23 cellular contexts compared by ENCODE assay signal in the genomic region with DNA sequence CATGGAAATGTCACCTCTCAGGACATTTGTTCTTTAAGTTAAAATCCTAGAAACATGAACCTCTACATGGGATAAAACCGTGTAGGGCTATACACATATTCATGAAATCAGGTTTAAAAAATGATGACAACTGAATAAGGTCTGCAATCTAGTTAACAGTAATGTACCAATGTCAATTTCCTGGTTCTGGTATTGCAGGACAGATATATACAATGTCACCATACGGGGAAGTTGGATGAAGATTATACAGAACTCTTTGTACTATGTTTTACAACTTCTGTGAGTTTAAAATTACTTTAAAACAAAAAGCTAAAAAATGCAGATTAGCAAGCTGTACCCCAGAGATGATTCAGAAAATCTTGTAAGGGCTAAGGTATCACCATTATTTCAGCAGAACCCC. TPM values are rescaled to one million over a fixed set of nuclear protein-coding genes. Genes with fewer than 3 reads are reported as not detected.
"Had no signal": no experiment of that assay in that cellular context is flagged by ENCODE, and none has a peak within 500 bp of the region (broad histone marks: within the 10 kb centered on the region; RNA-seq: fewer than 3 reads in every experiment).

No MANE protein-coding gene starts in this region.

- H3K9me3 ChIP-seq: left ventricle myocardium inferior, ovary, right atrium auricular region, right lobe of liver, tibial nerve, uterus had no signal

- H3K36me3 ChIP-seq: left ventricle myocardium inferior, ovary, right atrium auricular region, right lobe of liver, tibial nerve, uterus had no signal

- DNase-seq: hypothalamus; immature natural killer cell; kidney; left ventricle myocardium inferior; mesendoderm; naive thymus-derived CD4-positive, alpha-beta T cell; ovary; right lobe of liver; stimulated activated CD4-positive, alpha-beta T cell treated with anti-CD3 and anti-CD28 coated beads, Interleukin-1b, Interleukin-23, amount 100 ng/mL, for 48 hours; stimulated activated CD4-positive, alpha-beta T cell treated with anti-CD3 and anti-CD28 coated beads, Interleukin-2, amount 100 ng/mL, for 48 hours; stimulated activated CD4-positive, alpha-beta T cell treated with anti-CD3 and anti-CD28 coated beads, Interleukin-4, amount 100 ng/mL, for 4 hours; stimulated activated CD8-positive, alpha-beta memory T cell treated with anti-CD3 and anti-CD28 coated beads, Interleukin-4, amount 100 ng/mL, for 48 hours; stimulated activated naive CD4-positive, alpha-beta T cell treated with Interleukin-2 at 50 U/mL for 16 hours; stimulated activated naive CD8-positive, alpha-beta T cell treated with anti-CD3 and anti-CD28 coated beads, Interleukin-15, amount 100 ng/mL, for 72 hours; substantia nigra; uterus had no signal

- H3K4me1 ChIP-seq: left ventricle myocardium inferior, right atrium auricular region, right lobe of liver, tibial nerve, uterus had no signal

- H3K4me3 ChIP-seq: left ventricle myocardium inferior, lung, ovary, right atrium auricular region, right lobe of liver, smooth muscle cell, tibial nerve, uterus had no signal

- ATAC-seq: naive thymus-derived CD4-positive, alpha-beta T cell; natural killer cell treated with Interleukin-12 subunit alpha and Interleukin-12 subunit beta and Interleukin-15 and Interleukin-18, amount 100 ng/mL, for 72 hours; right lobe of liver; stimulated activated memory B cell treated with anti-CD40 and anti-IgM and Interleukin-4, amounts not matched to agents 10 μg/mL and 1 μg/mL and 100 μg/mL, for 72 hours; stimulated activated naive CD8-positive, alpha-beta T cell treated with anti-CD3 and anti-CD28 coated beads, Interleukin-15, amount 100 ng/mL, for 72 hours had no signal

RNA-seq across cellular contexts. Expression of gene CNTN3, which starts 6.7 kb away (rescaled TPM):
- total RNA-seq: mononuclear cell; naive thymus-derived CD4-positive, alpha-beta T cell; natural killer cell treated with Interleukin-12 subunit alpha and Interleukin-12 subunit beta and Interleukin-15 and Interleukin-18, amount 100 ng/mL, for 72 hours; smooth muscle cell had no signal
